Comparison of ENCODE assay signal across 17 cellular contexts in the genomic region with DNA sequence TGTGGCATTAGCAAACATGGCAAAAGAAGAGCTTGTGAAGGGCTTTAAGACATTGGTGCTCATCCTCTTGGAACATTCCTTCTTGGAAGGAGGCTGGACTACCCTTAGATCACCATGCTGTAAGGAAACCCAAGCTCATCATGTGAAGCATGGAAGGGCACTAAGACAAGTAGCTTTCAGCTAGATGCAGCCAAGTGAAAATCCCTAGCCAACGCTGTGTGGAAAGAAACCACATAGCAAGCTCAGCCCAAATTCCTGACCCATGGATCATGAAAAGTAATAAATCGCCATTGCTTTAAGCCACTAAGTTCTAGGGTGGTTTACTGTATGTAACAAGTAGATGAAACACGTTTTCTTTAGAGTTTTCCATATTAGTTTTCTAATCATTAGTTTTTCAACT. TPM values are rescaled to one million over a fixed set of nuclear protein-coding genes. Genes with fewer than 3 reads are reported as not detected.
A peak's percentile ranks its signal among the peaks of the same experiment; 100 is the strongest.
DNase-seq lines count a peak whose midpoint lies in the region; ATAC-seq and TF ChIP-seq lines count a peak whose summit lies in the region.
"Had no signal": no experiment of that assay in that cellular context is flagged by ENCODE, and none has a peak within 500 bp of the region (broad histone marks: within the 10 kb centered on the region; RNA-seq: fewer than 3 reads in every experiment).

No MANE protein-coding gene starts in this region.

- H4K8ac ChIP-seq in mesenchymal stem cell (ENCODE audit: low read length): no peak overlapping the region

- ATAC-seq in GM21423 (IDR thresholded peaks at IDR 0.05; ENCODE audit: unreplicated experiment): no peak

- H2BK15ac ChIP-seq in mesenchymal stem cell (ENCODE audit: low read depth, poor library complexity, severe bottlenecking): no peak overlapping the region

- TF ChIP-seq CTCF in BJ (IDR thresholded peaks at IDR 0.05; ENCODE audit: insufficient read depth, low read depth, low read length) (no peak), choroid plexus epithelial cell (conservative IDR thresholded peaks at IDR 0.05; ENCODE audit: low read depth, low read length) (no peak)

- no peak overlapping the region for H2AFZ ChIP-seq in mesenchymal stem cell (ENCODE audit: low read depth, low read length)

- H4K91ac ChIP-seq in mesenchymal stem cell (ENCODE audit: low read length): no peak overlapping the region

- H3K27ac ChIP-seq in mesenchymal stem cell (ENCODE audit: low read length, poor library complexity, severe bottlenecking): peak overlapping the region; percentile 0
- H3K27ac ChIP-seq: BLaER1 treated with 17β-estradiol and CSF1 and Interleukin-3, amounts not matched to agents 10 nM and 100 nM; esophagus muscularis mucosa; SJSA1; uterus; WERI-Rb-1 had no signal

- H3K4me3 ChIP-seq in BJ (ENCODE audit: low read depth, low read length): no peak overlapping the region
- H3K4me3 ChIP-seq in choroid plexus epithelial cell (ENCODE audit: low read depth, low read length): no peak overlapping the region
- no peak overlapping the region for H3K4me3 ChIP-seq in mesenchymal stem cell (ENCODE audit: insufficient read depth in 1 of 2, low read depth in 1 of 2, low read length in 2 of 2)
- H3K4me3 ChIP-seq: BLaER1 treated with 17β-estradiol and CSF1 and Interleukin-3, amounts not matched to agents 10 nM and 100 nM; esophagus muscularis mucosa; SJSA1; uterus had no signal

- H3K36me3 ChIP-seq in BJ (ENCODE audit: control insufficient read depth, insufficient read depth, low read length) (no peaks in the 10 kb centered on the region), mesenchymal stem cell (ENCODE audit: control insufficient read depth in 1 of 2, insufficient read depth in 2 of 2, low read depth in 1 of 2, low read length in 2 of 2) (no peaks in the 10 kb centered on the region)
- H3K36me3 ChIP-seq: BLaER1 treated with 17β-estradiol and CSF1 and Interleukin-3, amounts not matched to agents 10 nM and 100 nM; esophagus muscularis mucosa; SJSA1; uterus; WERI-Rb-1 had no signal

- H3K4ac ChIP-seq in mesenchymal stem cell (ENCODE audit: low read depth in 1 of 2, low read length in 2 of 2): no peak overlapping the region

- CTCF ChIA-PET in BJ (lab: Yijun Ruan, JAX): interaction anchor here (1.5 kb wide), 1 partner anchor 192 kb away, joined by 3 read pairs; no protein-coding TSS in a partner anchor

- no peak overlapping the region for H3K18ac ChIP-seq in mesenchymal stem cell (ENCODE audit: low read depth in 1 of 2, low read length in 2 of 2)

- no peaks in the 10 kb centered on the region for H3K4me1 ChIP-seq in mesenchymal stem cell (ENCODE audit: control insufficient read depth, insufficient read depth, low read depth, low read length)
- H3K4me1 ChIP-seq: SJSA1, uterus had no signal

- H3K23ac ChIP-seq in mesenchymal stem cell (ENCODE audit: low read length in 2 of 2): no peak overlapping the region

- H3K9me3 ChIP-seq in mesenchymal stem cell (ENCODE audit: control insufficient read depth, low read length): no peaks in the 10 kb centered on the region
- H3K9me3 ChIP-seq: BLaER1 treated with 17β-estradiol and CSF1 and Interleukin-3, amounts not matched to agents 10 nM and 100 nM; esophagus muscularis mucosa; SJSA1; uterus had no signal

- no peaks in the 10 kb centered on the region for H3K79me1 ChIP-seq in mesenchymal stem cell (replicated peaks; ENCODE audit: low read length, poor library complexity, severe bottlenecking)

- H3K14ac ChIP-seq in mesenchymal stem cell (ENCODE audit: low read length in 2 of 2): no peak overlapping the region

- no peak overlapping the region for H2BK120ac ChIP-seq in mesenchymal stem cell (ENCODE audit: low read depth, low read length)

- H3K9ac ChIP-seq in mesenchymal stem cell (ENCODE audit: low read length): peak overlapping the region; percentile 29
- H3K9ac ChIP-seq: BLaER1 treated with 17β-estradiol and CSF1 and Interleukin-3, amounts not matched to agents 10 nM and 100 nM had no signal

- POLR2A ChIA-PET in BJ (lab: Charles Lee): no interaction called here

- no peak overlapping the region for H3K4me2 ChIP-seq in mesenchymal stem cell (ENCODE audit: low read length, poor library complexity, severe bottlenecking)
- H3K4me2 ChIP-seq: BLaER1 treated with 17β-estradiol and CSF1 and Interleukin-3, amounts not matched to agents 10 nM and 100 nM had no signal

- no peak overlapping the region for H2BK12ac ChIP-seq in mesenchymal stem cell (ENCODE audit: low read length in 2 of 2)

- H2BK5ac ChIP-seq in mesenchymal stem cell (ENCODE audit: low read depth, low read length, poor library complexity, severe bottlenecking): no peak overlapping the region

- no peak overlapping the region for H2AK5ac ChIP-seq in mesenchymal stem cell (ENCODE audit: low read length, severe bottlenecking)

- H3K27me3 ChIP-seq in BJ (ENCODE audit: control insufficient read depth, insufficient read depth, low read length) (peaks cover 2% of the 10 kb centered on the region; the same call in 1 of the 2 replicates), mesenchymal stem cell (ENCODE audit: control insufficient read depth in 1 of 2, insufficient read depth in 1 of 2, low read length in 2 of 2) (no peaks in the 10 kb centered on the region)
- H3K27me3 ChIP-seq: BLaER1 treated with 17β-estradiol and CSF1 and Interleukin-3, amounts not matched to agents 10 nM and 100 nM; esophagus muscularis mucosa; SJSA1; uterus had no signal

- DNase-seq in BJ (ENCODE audit: low read depth): peak; percentile 36
- peak; percentile 11 for DNase-seq in LoVo (ENCODE audit: low spot score)
- peak; percentile 50 for DNase-seq in choroid plexus epithelial cell (ENCODE audit: low read depth)
- DNase-seq in mesenchymal stem cell: peak; percentile 80
- no peak for DNase-seq in NCI-H1436 treated with DMSO at 0.1 percent for 48 hours (lab: John Stamatoyannopoulos, UW)
- no peak for DNase-seq in NCI-H2171 treated with DMSO at 0.1 percent for 48 hours (lab: John Stamatoyannopoulos, UW)
- no peak for DNase-seq in stimulated activated CD8-positive, alpha-beta memory T cell treated with anti-CD3 and anti-CD28 coated beads, Interleukin-4, amount 100 ng/mL, for 48 hours
- DNase-seq: activated naive CD4-positive, alpha-beta T cell treated with anti-CD3 and anti-CD28 coated beads, Interleukin-2, amount 10 ng/mL, durations not matched to agents 7 days and 5 days; DMS79 treated with DMSO at 0.1 percent for 48 hours; NCI-H2107; stimulated activated CD4-positive, alpha-beta T cell treated with anti-CD3 and anti-CD28 coated beads, Interleukin-2, amount 100 ng/mL, for 48 hours; uterus; WERI-Rb-1 had no signal

- WGBS in mesenchymal stem cell: 31% methylated on average over 1 of the region's 3 CpGs

RNA-seq across cellular contexts. Expression of a gene that starts 12.4 kb away (rescaled TPM):
- 6.6 and 13.8 TPM in 2 replicates for polyA plus RNA-seq in BJ (2011; rRNA removed)
- polyA minus RNA-seq in BJ (2011; rRNA and poly(A)+ RNA removed): 5.2 and 6.2 TPM in 2 replicates
- 7.6 TPM for polyA plus RNA-seq in mesenchymal stem cell (2013, experiment 1 of 2)
- polyA plus RNA-seq in mesenchymal stem cell (2013, experiment 2 of 2): 9.2 TPM

Comparison
In these comparisons a context has a peak if more than half of its experiments do, and no peak if none do; other contexts are left out.
1. DNase-seq: peak in BJ (single experiment), LoVo (single experiment), choroid plexus epithelial cell (single experiment) and mesenchymal stem cell (single experiment); none in NCI-H1436 treated with DMSO at 0.1 percent for 48 hours (single experiment), NCI-H2171 treated with DMSO at 0.1 percent for 48 hours (single experiment) and stimulated activated CD8-positive, alpha-beta memory T cell treated with anti-CD3 and anti-CD28 coated beads, Interleukin-4, amount 100 ng/mL, for 48 hours (single experiment).